In the genomic region with DNA sequence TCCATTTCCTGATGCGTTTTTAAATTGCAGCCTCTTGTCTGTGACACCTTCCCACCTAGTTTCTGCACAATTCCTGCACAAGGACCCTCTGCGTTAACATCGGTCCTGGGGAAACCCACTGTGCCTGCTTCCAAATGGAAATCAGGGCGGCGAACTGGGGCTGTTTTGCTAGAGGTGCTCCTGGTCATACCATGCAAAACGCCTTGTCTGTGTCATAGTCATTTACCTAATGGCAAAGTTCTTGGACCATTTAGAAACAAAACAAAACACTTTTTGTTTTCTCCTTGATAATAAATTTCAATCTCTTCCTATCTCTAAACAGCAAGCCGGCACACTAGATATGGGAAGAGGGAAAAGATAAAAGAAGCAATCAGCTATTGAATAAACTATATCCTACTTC, we compare ENCODE assay signal across 8 cellular contexts.
DNase-seq lines count a peak whose midpoint lies in the region; ATAC-seq and TF ChIP-seq lines count a peak whose summit lies in the region.

No MANE protein-coding gene starts in this region.

- peaks cover 45% of the 10 kb centered on the region for H3K36me3 ChIP-seq in GM23248 (ENCODE audit: low read depth)
- peaks cover 6% of the 10 kb centered on the region for H3K36me3 ChIP-seq in skeletal muscle satellite cell (ENCODE audit: insufficient read depth, low read length)

- ATAC-seq in HG02852 (IDR thresholded peaks at IDR 0.05; ENCODE audit: unreplicated experiment), result no peak

- H2AFZ ChIP-seq in GM23248, result no peak overlapping the region

- no peaks in the 10 kb centered on the region for H3K9me2 ChIP-seq in GM23248 (ENCODE audit: insufficient read depth)

- TF ChIP-seq CTCF in VCaP (conservative IDR thresholded peaks at IDR 0.05), result no peak
- no peak for TF ChIP-seq CTCF in fibroblast of mammary gland (conservative IDR thresholded peaks at IDR 0.05; ENCODE audit: control insufficient read depth, insufficient read depth, low read depth, low read length)

- DNase-seq in GM23248 (no peak), fibroblast of mammary gland (ENCODE audit: low read depth) (no peak), NCI-H510A treated with DMSO at 0.1 percent for 48 hours (lab: John Stamatoyannopoulos, UW) (no peak), GOT3 (lab: John Stamatoyannopoulos, UW) (no peak)
- DNase-seq in effector CD4-positive, alpha-beta T cell, result no peak

- H3K9me3 ChIP-seq in GM23248 (ENCODE audit: low read depth), result no peaks in the 10 kb centered on the region
- H3K9me3 ChIP-seq in skeletal muscle satellite cell (replicated peaks; ENCODE audit: low read length), result no peaks in the 10 kb centered on the region

- H3K9ac ChIP-seq in GM23248, result 0 out of 2 replicates have a peak overlapping the region, but pooled peaks have one; percentile 2
- H3K9ac ChIP-seq in skeletal muscle satellite cell (ENCODE audit: low read depth, low read length), result peak overlapping the region; percentile 91

- H3K27me3 ChIP-seq in GM23248 (replicated peaks; ENCODE audit: insufficient read depth) (no peaks in the 10 kb centered on the region), skeletal muscle satellite cell (ENCODE audit: control insufficient read depth, insufficient read depth, low read length) (no peaks in the 10 kb centered on the region)

- peak overlapping the region; percentile 67; the same call in 1 of the 2 replicates for H3K27ac ChIP-seq in GM23248
- H3K27ac ChIP-seq in VCaP, result peak overlapping the region; percentile 59

- H3K79me2 ChIP-seq in GM23248 (ENCODE audit: insufficient read depth), result peaks cover 100% of the 10 kb centered on the region

- no peak overlapping the region for H3K4me3 ChIP-seq in GM23248
- H3K4me3 ChIP-seq in fibroblast of mammary gland (ENCODE audit: control insufficient read depth, low read depth, low read length), result peak overlapping the region; percentile 73
- H3K4me3 ChIP-seq in skeletal muscle satellite cell (ENCODE audit: low read length), result peak overlapping the region; percentile 71

- H4K20me1 ChIP-seq in GM23248 (ENCODE audit: insufficient read depth), result peaks cover 4% of the 10 kb centered on the region; the same call in 1 of the 2 replicates

- WGBS in GM23248 (ENCODE audit: low coverage in 1 of 2, low lambda C conversion rate in 2 of 2, missing lambda C conversion rate in 2 of 2), 2 experiments, result 75 to 78% methylated on average over 7 of the region's 7 CpGs

- H3F3A ChIP-seq in GM23248 (ENCODE audit: insufficient read depth), result peaks cover 84% of the 10 kb centered on the region

- in situ Hi-C loops in GM23248 (cut with MboI), result no loop called here

- H3K4me1 ChIP-seq in GM23248 (ENCODE audit: insufficient read depth) (peaks cover 84% of the 10 kb centered on the region), skeletal muscle satellite cell (ENCODE audit: control insufficient read depth, insufficient read depth, low read length) (peaks cover 57% of the 10 kb centered on the region)

- H3K4me2 ChIP-seq in GM23248 (ENCODE audit: unreplicated experiment), result no peak overlapping the region
- peak overlapping the region; percentile 78 for H3K4me2 ChIP-seq in skeletal muscle satellite cell (ENCODE audit: low read length)
